Comparison of ENCODE assay signal across 1 cellular context in the genomic region with DNA sequence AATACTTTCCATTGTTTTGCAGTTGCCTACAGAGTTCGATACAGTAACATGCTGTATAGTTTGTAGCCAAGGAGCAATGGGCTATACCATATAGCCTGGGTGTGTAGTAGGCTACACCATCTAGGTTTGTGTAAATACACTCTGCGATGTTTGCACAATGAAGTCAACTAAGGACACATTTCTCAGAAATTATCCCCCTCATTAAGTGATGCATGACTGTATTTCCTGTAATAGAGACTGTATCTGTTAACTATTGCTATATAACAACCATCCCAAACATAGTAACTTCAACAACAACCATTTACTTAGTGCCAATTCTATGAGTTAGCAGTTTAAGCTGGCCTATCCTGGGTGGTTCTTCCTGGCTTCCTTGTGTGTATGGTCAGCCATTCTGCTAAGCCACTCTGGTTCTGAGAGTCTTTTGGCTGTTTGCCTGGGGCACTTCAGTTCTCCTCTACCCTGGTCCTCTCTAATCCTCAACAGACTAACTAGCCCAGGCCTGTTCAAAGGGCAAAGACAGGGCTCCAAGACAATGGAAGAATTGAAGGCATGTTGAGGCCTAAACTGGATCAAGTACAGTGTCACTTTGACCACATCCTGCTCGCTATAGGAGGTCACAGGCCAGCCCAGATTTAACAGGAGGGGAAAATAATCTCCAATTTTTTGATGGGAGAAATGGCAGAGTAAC.
TF ChIP-seq lines count a peak whose summit lies in the region.

No MANE protein-coding gene starts in this region.

TF ChIP-seq in HepG2, 621 proteins besides CTCF, POLR2A, EP300 and RAD21 (continued from another document and continues in another):
- no peak for TF ChIP-seq SAFB2 (CRISPR knock-in tag; IDR thresholded peaks at IDR 0.05; ENCODE audit: borderline replicate concordance, low read depth)
- TF ChIP-seq ZNF547 (CRISPR knock-in tag; IDR thresholded peaks at IDR 0.05): no peak
- TF ChIP-seq, protein P1, sequence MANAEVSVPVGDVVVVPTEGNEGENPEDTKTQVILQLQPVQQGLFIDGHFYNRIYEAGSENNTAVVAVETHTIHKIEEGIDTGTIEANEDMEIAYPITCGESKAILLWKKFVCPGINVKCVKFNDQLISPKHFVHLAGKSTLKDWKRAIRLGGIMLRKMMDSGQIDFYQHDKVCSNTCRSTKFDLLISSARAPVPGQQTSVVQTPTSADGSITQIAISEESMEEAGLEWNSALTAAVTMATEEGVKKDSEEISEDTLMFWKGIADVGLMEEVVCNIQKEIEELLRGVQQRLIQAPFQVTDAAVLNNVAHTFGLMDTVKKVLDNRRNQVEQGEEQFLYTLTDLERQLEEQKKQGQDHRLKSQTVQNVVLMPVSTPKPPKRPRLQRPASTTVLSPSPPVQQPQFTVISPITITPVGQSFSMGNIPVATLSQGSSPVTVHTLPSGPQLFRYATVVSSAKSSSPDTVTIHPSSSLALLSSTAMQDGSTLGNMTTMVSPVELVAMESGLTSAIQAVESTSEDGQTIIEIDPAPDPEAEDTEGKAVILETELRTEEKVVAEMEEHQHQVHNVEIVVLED (CRISPR knock-in tag; IDR thresholded peaks at IDR 0.05; ENCODE audit: borderline replicate concordance): no peak
- no peak for TF ChIP-seq SP5 (CRISPR knock-in tag; IDR thresholded peaks at IDR 0.05; ENCODE audit: borderline replicate concordance, low read depth)
- no peak for TF ChIP-seq ZNF430 (CRISPR knock-in tag; IDR thresholded peaks at IDR 0.05)
- TF ChIP-seq, protein P2, sequence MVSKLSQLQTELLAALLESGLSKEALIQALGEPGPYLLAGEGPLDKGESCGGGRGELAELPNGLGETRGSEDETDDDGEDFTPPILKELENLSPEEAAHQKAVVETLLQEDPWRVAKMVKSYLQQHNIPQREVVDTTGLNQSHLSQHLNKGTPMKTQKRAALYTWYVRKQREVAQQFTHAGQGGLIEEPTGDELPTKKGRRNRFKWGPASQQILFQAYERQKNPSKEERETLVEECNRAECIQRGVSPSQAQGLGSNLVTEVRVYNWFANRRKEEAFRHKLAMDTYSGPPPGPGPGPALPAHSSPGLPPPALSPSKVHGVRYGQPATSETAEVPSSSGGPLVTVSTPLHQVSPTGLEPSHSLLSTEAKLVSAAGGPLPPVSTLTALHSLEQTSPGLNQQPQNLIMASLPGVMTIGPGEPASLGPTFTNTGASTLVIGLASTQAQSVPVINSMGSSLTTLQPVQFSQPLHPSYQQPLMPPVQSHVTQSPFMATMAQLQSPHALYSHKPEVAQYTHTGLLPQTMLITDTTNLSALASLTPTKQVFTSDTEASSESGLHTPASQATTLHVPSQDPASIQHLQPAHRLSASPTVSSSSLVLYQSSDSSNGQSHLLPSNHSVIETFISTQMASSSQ (IDR thresholded peaks at IDR 0.05; ENCODE audit: low read depth): no peak
- TF ChIP-seq, protein P2 (CRISPR knock-in tag; IDR thresholded peaks at IDR 0.05; ENCODE audit: borderline replicate concordance): peak; percentile 37; the same call in 1 of the 2 replicates
- TF ChIP-seq LBX2 (CRISPR knock-in tag; IDR thresholded peaks at IDR 0.05; ENCODE audit: borderline replicate concordance): no peak
- no peak for TF ChIP-seq ZFP36L2 (CRISPR knock-in tag; IDR thresholded peaks at IDR 0.05)
- 0 out of 2 replicates have a peak, but pooled peaks have one; percentile 7 for TF ChIP-seq FOSL2 (CRISPR knock-in tag; IDR thresholded peaks at IDR 0.05)
- no peak for TF ChIP-seq IRF2 (CRISPR knock-in tag; IDR thresholded peaks at IDR 0.05)
- TF ChIP-seq, protein P3, sequence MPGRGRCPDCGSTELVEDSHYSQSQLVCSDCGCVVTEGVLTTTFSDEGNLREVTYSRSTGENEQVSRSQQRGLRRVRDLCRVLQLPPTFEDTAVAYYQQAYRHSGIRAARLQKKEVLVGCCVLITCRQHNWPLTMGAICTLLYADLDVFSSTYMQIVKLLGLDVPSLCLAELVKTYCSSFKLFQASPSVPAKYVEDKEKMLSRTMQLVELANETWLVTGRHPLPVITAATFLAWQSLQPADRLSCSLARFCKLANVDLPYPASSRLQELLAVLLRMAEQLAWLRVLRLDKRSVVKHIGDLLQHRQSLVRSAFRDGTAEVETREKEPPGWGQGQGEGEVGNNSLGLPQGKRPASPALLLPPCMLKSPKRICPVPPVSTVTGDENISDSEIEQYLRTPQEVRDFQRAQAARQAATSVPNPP (CRISPR knock-in tag; IDR thresholded peaks at IDR 0.05): no peak
- no peak for TF ChIP-seq ARID4A (CRISPR knock-in tag; IDR thresholded peaks at IDR 0.05; ENCODE audit: borderline replicate concordance)
- TF ChIP-seq ISL2 (CRISPR knock-in tag; IDR thresholded peaks at IDR 0.05): 0 out of 2 replicates have a peak, but pooled peaks have one; percentile 49
- no peak for TF ChIP-seq E2F5 (CRISPR knock-in tag; conservative IDR thresholded peaks at IDR 0.05)
- no peak for TF ChIP-seq ZC3H13 (CRISPR knock-in tag; IDR thresholded peaks at IDR 0.05)
- peak; percentile 31; the same call in 1 of the 2 replicates for TF ChIP-seq BHLHE40 (IDR thresholded peaks at IDR 0.05; ENCODE audit: low read length)
- no peak for TF ChIP-seq ELF3 (CRISPR knock-in tag; IDR thresholded peaks at IDR 0.05)
- peak; percentile 99 for TF ChIP-seq THRA (CRISPR knock-in tag; IDR thresholded peaks at IDR 0.05; ENCODE audit: borderline replicate concordance)
- TF ChIP-seq MTA1 (CRISPR knock-in tag; IDR thresholded peaks at IDR 0.05; ENCODE audit: borderline replicate concordance): no peak
- TF ChIP-seq, protein P4, sequence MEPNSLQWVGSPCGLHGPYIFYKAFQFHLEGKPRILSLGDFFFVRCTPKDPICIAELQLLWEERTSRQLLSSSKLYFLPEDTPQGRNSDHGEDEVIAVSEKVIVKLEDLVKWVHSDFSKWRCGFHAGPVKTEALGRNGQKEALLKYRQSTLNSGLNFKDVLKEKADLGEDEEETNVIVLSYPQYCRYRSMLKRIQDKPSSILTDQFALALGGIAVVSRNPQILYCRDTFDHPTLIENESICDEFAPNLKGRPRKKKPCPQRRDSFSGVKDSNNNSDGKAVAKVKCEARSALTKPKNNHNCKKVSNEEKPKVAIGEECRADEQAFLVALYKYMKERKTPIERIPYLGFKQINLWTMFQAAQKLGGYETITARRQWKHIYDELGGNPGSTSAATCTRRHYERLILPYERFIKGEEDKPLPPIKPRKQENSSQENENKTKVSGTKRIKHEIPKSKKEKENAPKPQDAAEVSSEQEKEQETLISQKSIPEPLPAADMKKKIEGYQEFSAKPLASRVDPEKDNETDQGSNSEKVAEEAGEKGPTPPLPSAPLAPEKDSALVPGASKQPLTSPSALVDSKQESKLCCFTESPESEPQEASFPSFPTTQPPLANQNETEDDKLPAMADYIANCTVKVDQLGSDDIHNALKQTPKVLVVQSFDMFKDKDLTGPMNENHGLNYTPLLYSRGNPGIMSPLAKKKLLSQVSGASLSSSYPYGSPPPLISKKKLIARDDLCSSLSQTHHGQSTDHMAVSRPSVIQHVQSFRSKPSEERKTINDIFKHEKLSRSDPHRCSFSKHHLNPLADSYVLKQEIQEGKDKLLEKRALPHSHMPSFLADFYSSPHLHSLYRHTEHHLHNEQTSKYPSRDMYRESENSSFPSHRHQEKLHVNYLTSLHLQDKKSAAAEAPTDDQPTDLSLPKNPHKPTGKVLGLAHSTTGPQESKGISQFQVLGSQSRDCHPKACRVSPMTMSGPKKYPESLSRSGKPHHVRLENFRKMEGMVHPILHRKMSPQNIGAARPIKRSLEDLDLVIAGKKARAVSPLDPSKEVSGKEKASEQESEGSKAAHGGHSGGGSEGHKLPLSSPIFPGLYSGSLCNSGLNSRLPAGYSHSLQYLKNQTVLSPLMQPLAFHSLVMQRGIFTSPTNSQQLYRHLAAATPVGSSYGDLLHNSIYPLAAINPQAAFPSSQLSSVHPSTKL (CRISPR knock-in tag; IDR thresholded peaks at IDR 0.05): peak; percentile 34
- no peak for TF ChIP-seq HDAC1 (CRISPR knock-in tag; IDR thresholded peaks at IDR 0.05)
- TF ChIP-seq, protein P5, sequence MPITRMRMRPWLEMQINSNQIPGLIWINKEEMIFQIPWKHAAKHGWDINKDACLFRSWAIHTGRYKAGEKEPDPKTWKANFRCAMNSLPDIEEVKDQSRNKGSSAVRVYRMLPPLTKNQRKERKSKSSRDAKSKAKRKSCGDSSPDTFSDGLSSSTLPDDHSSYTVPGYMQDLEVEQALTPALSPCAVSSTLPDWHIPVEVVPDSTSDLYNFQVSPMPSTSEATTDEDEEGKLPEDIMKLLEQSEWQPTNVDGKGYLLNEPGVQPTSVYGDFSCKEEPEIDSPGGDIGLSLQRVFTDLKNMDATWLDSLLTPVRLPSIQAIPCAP (CRISPR knock-in tag; IDR thresholded peaks at IDR 0.05; ENCODE audit: low read depth): no peak
- TF ChIP-seq ERF (CRISPR knock-in tag; IDR thresholded peaks at IDR 0.05): no peak
- TF ChIP-seq HNF4G (IDR thresholded peaks at IDR 0.05; ENCODE audit: borderline replicate concordance, low read depth, low read length): peak; percentile 51
- TF ChIP-seq HNF4G (CRISPR knock-in tag; IDR thresholded peaks at IDR 0.05; ENCODE audit: borderline replicate concordance, low read depth): no peak
- no peak for TF ChIP-seq HMG20B (CRISPR knock-in tag; conservative IDR thresholded peaks at IDR 0.05)
- TF ChIP-seq, protein P6, sequence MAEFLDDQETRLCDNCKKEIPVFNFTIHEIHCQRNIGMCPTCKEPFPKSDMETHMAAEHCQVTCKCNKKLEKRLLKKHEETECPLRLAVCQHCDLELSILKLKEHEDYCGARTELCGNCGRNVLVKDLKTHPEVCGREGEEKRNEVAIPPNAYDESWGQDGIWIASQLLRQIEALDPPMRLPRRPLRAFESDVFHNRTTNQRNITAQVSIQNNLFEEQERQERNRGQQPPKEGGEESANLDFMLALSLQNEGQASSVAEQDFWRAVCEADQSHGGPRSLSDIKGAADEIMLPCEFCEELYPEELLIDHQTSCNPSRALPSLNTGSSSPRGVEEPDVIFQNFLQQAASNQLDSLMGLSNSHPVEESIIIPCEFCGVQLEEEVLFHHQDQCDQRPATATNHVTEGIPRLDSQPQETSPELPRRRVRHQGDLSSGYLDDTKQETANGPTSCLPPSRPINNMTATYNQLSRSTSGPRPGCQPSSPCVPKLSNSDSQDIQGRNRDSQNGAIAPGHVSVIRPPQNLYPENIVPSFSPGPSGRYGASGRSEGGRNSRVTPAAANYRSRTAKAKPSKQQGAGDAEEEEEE (CRISPR knock-in tag; IDR thresholded peaks at IDR 0.05; ENCODE audit: borderline replicate concordance): no peak
- TF ChIP-seq SP140L (CRISPR knock-in tag; IDR thresholded peaks at IDR 0.05; ENCODE audit: borderline replicate concordance): no peak
